ENCODE assay signal across 8 cellular contexts in genomic region chr1:18941221-18942141, GRCh38. TPM values are rescaled to one million over a fixed set of nuclear protein-coding genes. Genes with fewer than 3 reads are reported as not detected.
DNase-seq lines count a peak whose midpoint lies in the region; ATAC-seq and TF ChIP-seq lines count a peak whose summit lies in the region.

No MANE protein-coding gene starts in this region.

- DNase-seq in ELF-1 (ENCODE audit: low read depth, low spot score) (peak; percentile 71), SJSA1 (ENCODE audit: low read depth in 1 of 2, low spot score in 2 of 2) (peak; percentile 63 to 64), foreskin keratinocyte (peak in 1 of 2 donors; percentile 84), NCI-H1092 (lab: John Stamatoyannopoulos, UW) (no peak), SIG-M5 treated with dmso at 0.1 percent for 504 hours (lab: John Stamatoyannopoulos, UW; ENCODE audit: unreplicated experiment) (no peak)

- H3K9me3 ChIP-seq in SJSA1 (replicated peaks) (no peaks in the 10 kb centered on the region), parathyroid adenoma (ENCODE audit: control insufficient read depth, low read length) (no peaks in the 10 kb centered on the region)

- H3K4me1 ChIP-seq in SJSA1 (replicated peaks) (peaks cover 36% of the 10 kb centered on the region), foreskin keratinocyte (peaks cover 53% of the 10 kb centered on the region), parathyroid adenoma (peaks cover 34% of the 10 kb centered on the region)

- H2AFZ ChIP-seq in parathyroid adenoma = no peak overlapping the region

- H3K9ac ChIP-seq in parathyroid adenoma = no peak overlapping the region

- TF ChIP-seq CTCF in foreskin keratinocyte (conservative IDR thresholded peaks at IDR 0.05) (no peak), parathyroid adenoma (IDR thresholded peaks at IDR 0.05) (no peak)

- H3K36me3 ChIP-seq in SJSA1 = no peaks in the 10 kb centered on the region
- H3K36me3 ChIP-seq in parathyroid adenoma (ENCODE audit: control insufficient read depth, insufficient read depth, low read length) = no peaks in the 10 kb centered on the region

- H3K79me2 ChIP-seq in parathyroid adenoma = peaks cover 69% of the 10 kb centered on the region

- H3K4me3 ChIP-seq in SJSA1 (no peak overlapping the region), parathyroid adenoma (ENCODE audit: low read depth, low read length) (no peak overlapping the region)

- H3K27me3 ChIP-seq in SJSA1 (replicated peaks) (no peaks in the 10 kb centered on the region), foreskin keratinocyte (no peaks in the 10 kb centered on the region), parathyroid adenoma (ENCODE audit: control insufficient read depth, insufficient read depth, low read length) (no peaks in the 10 kb centered on the region)

- no peak overlapping the region for H3K4me2 ChIP-seq in parathyroid adenoma (ENCODE audit: low read length)

- H3K27ac ChIP-seq in SJSA1 (peak overlapping the region; percentile 36), foreskin keratinocyte (peak overlapping the region; percentile 86), parathyroid adenoma (peak overlapping the region; percentile 34)

- ATAC-seq in foreskin keratinocyte = peak; percentile 9
- ATAC-seq in HG03095 (IDR thresholded peaks at IDR 0.05; ENCODE audit: unreplicated experiment) = no peak
- no peak for ATAC-seq in HG03139 (IDR thresholded peaks at IDR 0.05; ENCODE audit: unreplicated experiment)

RNA-seq across cellular contexts. Expression of gene IFFO2, which starts 15.0 kb away (rescaled TPM):
- 11.4 and 15.3 TPM in 2 replicates for total RNA-seq in SJSA1 (2014; rRNA removed; shearing (Covaris generic))
- total RNA-seq in foreskin keratinocyte = 47.5 and 57.3 TPM in 2 replicates
- 18.3 and 23.6 TPM in 2 replicates for polyA plus RNA-seq in foreskin keratinocyte

RNA-seq across cellular contexts. Expression of gene ALDH4A1, which starts 39.1 kb away (rescaled TPM):
- 5.6 and 10.8 TPM in 2 replicates for total RNA-seq in SJSA1 (2014; rRNA removed; shearing (Covaris generic))
- 26.7 and 33.2 TPM in 2 replicates for total RNA-seq in foreskin keratinocyte
- polyA plus RNA-seq in foreskin keratinocyte = 26.3 and 32.6 TPM in 2 replicates

Comparison
In these comparisons a context has a peak if more than half of its experiments do, and no peak if none do; other contexts are left out.
1. DNase-seq: peak in ELF-1 (single experiment) and SJSA1 (2 of 2); none in NCI-H1092 (single experiment) and SIG-M5 treated with dmso at 0.1 percent for 504 hours (single experiment).
2. H3K27ac ChIP-seq: peak in every context shown above with its lines; median percentile 86 in foreskin keratinocyte; 36 in SJSA1; 34 in parathyroid adenoma.